In the genomic region with DNA sequence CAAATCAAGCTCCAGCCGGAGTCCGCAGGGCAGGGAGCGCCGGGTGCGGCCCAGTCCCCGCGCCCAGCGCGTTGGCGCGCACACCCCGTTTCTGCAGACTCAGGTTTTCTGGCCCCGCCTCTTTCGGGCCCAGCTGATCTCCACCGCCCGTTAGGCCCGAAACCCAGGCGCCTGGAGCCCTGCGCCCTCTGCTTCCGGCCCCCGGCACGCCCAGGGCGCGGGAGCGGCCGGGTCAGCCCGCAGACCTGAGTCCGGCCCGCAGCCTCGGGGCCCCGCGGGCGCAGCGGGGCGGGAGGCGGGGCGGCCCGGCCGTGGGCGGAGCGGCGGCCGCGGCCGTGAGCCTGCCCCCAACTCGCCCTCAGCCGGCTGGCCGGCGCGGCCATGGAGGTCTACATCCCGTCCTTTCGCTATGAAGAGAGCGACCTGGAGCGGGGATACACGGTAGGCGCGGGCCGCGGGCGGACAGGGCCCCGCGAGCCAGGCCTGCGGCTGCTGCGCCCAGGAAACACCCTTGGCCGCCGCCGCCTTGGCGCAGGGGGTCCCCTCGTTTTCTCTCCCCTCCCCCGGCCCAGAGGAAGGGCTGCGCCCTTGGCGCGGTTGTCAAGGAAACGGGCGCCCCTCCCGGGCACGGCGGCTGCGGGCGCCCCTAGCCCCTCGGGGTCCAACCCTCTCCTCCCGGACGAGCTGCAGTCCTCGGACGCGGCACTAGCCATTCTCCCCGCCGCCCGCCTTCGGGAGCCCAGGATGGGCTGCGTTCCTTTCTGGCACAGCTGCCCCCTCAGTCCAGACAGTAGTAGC, we compare ENCODE assay signal across 8 cellular contexts. TPM values are rescaled to one million over a fixed set of nuclear protein-coding genes. Genes with fewer than 3 reads are reported as not detected.
DNase-seq lines count a peak whose midpoint lies in the region; ATAC-seq and TF ChIP-seq lines count a peak whose summit lies in the region.

Gene SNX24 (plus strand): TSS at position 361 of the 798 bp plus-strand sequence. CDS start 21 bp downstream, at position 382.

- 0% methylated on average over 59 to 91 of the region's 91 CpGs for WGBS in ovary, 3 donors
- under 1% methylated on average over 91 of the region's 91 CpGs for WGBS in thymus

- H3K4me3 Mint-ChIP-seq in activated naive CD8-positive, alpha-beta T cell treated with anti-CD3 and anti-CD28 coated beads, Interleukin-2, amount 10 ng/mL, durations not matched to agents 7 days and 5 days = peak within 1 kb of the TSS; percentile 85

- H3K9ac ChIP-seq in ES-I3 (ENCODE audit: low read depth, low read length) = peak within 1 kb of the TSS; percentile 81

- H3K27ac ChIP-seq in ovary (peak within 1 kb of the TSS; percentile 87 to 95), thymus (ENCODE audit: low read depth) (peak within 1 kb of the TSS; percentile 67)

- no peaks in the 10 kb centered on the region for H3K27me3 ChIP-seq in ovary
- H3K27me3 ChIP-seq in thymus (ENCODE audit: control insufficient read depth, insufficient read depth) = peaks cover 5% of the 10 kb centered on the region

- no peaks in the 10 kb centered on the region for H3K36me3 Mint-ChIP-seq in activated naive CD8-positive, alpha-beta T cell treated with anti-CD3 and anti-CD28 coated beads, Interleukin-2, amount 10 ng/mL, durations not matched to agents 7 days and 5 days

- H3K4me3 ChIP-seq in Jurkat, Clone E6-1 (ENCODE audit: low read length) = peak within 1 kb of the TSS; percentile 68
- H3K4me3 ChIP-seq in ovary (peak within 1 kb of the TSS; percentile 62), thymus (ENCODE audit: low read length) (peak within 1 kb of the TSS; percentile 75)

- peaks cover 2% of the 10 kb centered on the region for H3K4me1 Mint-ChIP-seq in activated naive CD8-positive, alpha-beta T cell treated with anti-CD3 and anti-CD28 coated beads, Interleukin-2, amount 10 ng/mL, durations not matched to agents 7 days and 5 days

- H3K9me3 ChIP-seq in ES-I3 (ENCODE audit: control insufficient read depth, insufficient read depth, low read length) (no peaks in the 10 kb centered on the region), ovary (no peaks in the 10 kb centered on the region), thymus (ENCODE audit: control insufficient read depth) (no peaks in the 10 kb centered on the region)

- intact Hi-C loops in Right ventricle myocardium superior (cut with DNase I) = no loop called here
- intact Hi-C loops in ovary (cut with DNase I) = no loop called here

- H3K4me1 ChIP-seq in ES-I3 (ENCODE audit: insufficient read depth, low read length) = peaks cover 14% of the 10 kb centered on the region; the same call in 1 of the 2 replicates
- peaks cover 2% of the 10 kb centered on the region for H3K4me1 ChIP-seq in ovary (ENCODE audit: insufficient read depth)
- H3K4me1 ChIP-seq in thymus (ENCODE audit: control insufficient read depth, insufficient read depth, low read length) = peaks cover 9% of the 10 kb centered on the region

- TF ChIP-seq POLR2A in ovary (IDR thresholded peaks at IDR 0.05) = peak; percentile 23

- TF ChIP-seq EP300 in ovary (IDR thresholded peaks at IDR 0.05) = no peak

- peak; percentile 44 for DNase-seq in Jurkat, Clone E6-1 (ENCODE audit: low read depth, low spot score)
- DNase-seq in SKM-1 (lab: John Stamatoyannopoulos, UW; ENCODE audit: unreplicated experiment) (peak; percentile 54), Right ventricle myocardium superior (peak; percentile 93), ovary (peak; percentile 77 to 89 (median 83))
- peak; percentile 77 for DNase-seq in activated naive CD8-positive, alpha-beta T cell treated with anti-CD3 and anti-CD28 coated beads, Interleukin-2, amount 10 ng/mL, durations not matched to agents 7 days and 5 days

- ATAC-seq in GM21723 (IDR thresholded peaks at IDR 0.05; ENCODE audit: unreplicated experiment) = peak; percentile 80
- peak; percentile 87 for ATAC-seq in activated naive CD8-positive, alpha-beta T cell treated with anti-CD3 and anti-CD28 coated beads, Interleukin-2, amount 10 ng/mL, durations not matched to agents 7 days and 5 days (ENCODE audit: low read depth)
- ATAC-seq in Right ventricle myocardium superior (ENCODE audit: poor library complexity) = peak; percentile 92

- peaks cover 31% of the 10 kb centered on the region for H3K27me3 Mint-ChIP-seq in activated naive CD8-positive, alpha-beta T cell treated with anti-CD3 and anti-CD28 coated beads, Interleukin-2, amount 10 ng/mL, durations not matched to agents 7 days and 5 days

- peak within 1 kb of the TSS; percentile 14 for H3K27ac Mint-ChIP-seq in activated naive CD8-positive, alpha-beta T cell treated with anti-CD3 and anti-CD28 coated beads, Interleukin-2, amount 10 ng/mL, durations not matched to agents 7 days and 5 days

- TF ChIP-seq CTCF in ovary (IDR thresholded peaks at IDR 0.05) = no peak

- no peaks in the 10 kb centered on the region for H3K36me3 ChIP-seq in ES-I3 (ENCODE audit: insufficient read depth, low read length)
- H3K36me3 ChIP-seq in ovary = no peaks in the 10 kb centered on the region
- H3K36me3 ChIP-seq in thymus (ENCODE audit: control insufficient read depth, insufficient read depth) = no peaks in the 10 kb centered on the region

- POLR2A ChIA-PET in activated naive CD8-positive, alpha-beta T cell treated with anti-CD3 and anti-CD28 coated beads, Interleukin-2, amount 10 ng/mL, durations not matched to agents 7 days and 5 days (lab: Charles Lee) = interaction anchor here (0.6 to 2.5 kb wide), 2 partner anchors 67 to 70 kb away, joined by 4 to 16 read pairs; partner anchors contain the start of gene SNX2

- peaks cover 1% of the 10 kb centered on the region for H3K9me3 Mint-ChIP-seq in activated naive CD8-positive, alpha-beta T cell treated with anti-CD3 and anti-CD28 coated beads, Interleukin-2, amount 10 ng/mL, durations not matched to agents 7 days and 5 days

RNA-seq across cellular contexts. Expression of gene SNX24, which starts in this region (rescaled TPM):
- 13.0 TPM for polyA plus RNA-seq in Jurkat, Clone E6-1 (2012; ENCODE audit: insufficient read depth, insufficient read length)
- total RNA-seq in activated naive CD8-positive, alpha-beta T cell treated with anti-CD3 and anti-CD28 coated beads, Interleukin-2, amount 10 ng/mL, durations not matched to agents 7 days and 5 days = 1 to 10 TPM; 3.2 to 3.4 TPM
- total RNA-seq in Right ventricle myocardium superior = 13.1 TPM
- total RNA-seq in ovary = 10 to 100 TPM in 3 of 7 donors, 1 to 10 TPM in 4; 6.7 to 19.1 (median 9.0) TPM
- 10 to 100 TPM in 1 of 2 donors, 1 to 10 TPM in 1; 4.1 to 13.2 TPM for polyA plus RNA-seq in ovary
- 11.1 TPM for polyA plus RNA-seq in thymus

Comparison
In these comparisons a context has a peak if more than half of its experiments do, and no peak if none do; other contexts are left out.
1. Peak in every context shown above with its lines: DNase-seq, ATAC-seq, H3K4me3 ChIP-seq and H3K27ac ChIP-seq.